Comparison of ENCODE assay signal across 22 cellular contexts in genomic region chr4:26995316-26995715, GRCh38.
"Had no signal": no experiment of that assay in that cellular context is flagged by ENCODE, and none has a peak within 500 bp of the region (broad histone marks: within the 10 kb centered on the region; RNA-seq: fewer than 3 reads in every experiment).

No MANE protein-coding gene starts in this region.

- H3K4me3 Mint-ChIP-seq: activated CD8-positive, alpha-beta memory T cell treated with anti-CD3 and anti-CD28 coated beads, Interleukin-2, amount 10 ng/mL, durations not matched to agents 7 days and 5 days; activated naive CD8-positive, alpha-beta T cell treated with anti-CD3 and anti-CD28 coated beads, Interleukin-2, amount 10 ng/mL, durations not matched to agents 7 days and 5 days; nephron had no signal

- ATAC-seq: activated CD8-positive, alpha-beta memory T cell treated with anti-CD3 and anti-CD28 coated beads, Interleukin-2, amount 10 ng/mL, durations not matched to agents 7 days and 5 days; left cardiac atrium; psoas muscle; stimulated activated naive CD8-positive, alpha-beta T cell treated with anti-CD3 and anti-CD28 coated beads, Interleukin-15, Interleukin-2, amounts not matched to agents 100 U/mL and 50 U/mL, for 24 hours had no signal

- H3K36me3 ChIP-seq: colonic mucosa, esophagus muscularis mucosa, ovary, right atrium auricular region, upper lobe of left lung had no signal

- H3K27ac ChIP-seq: colonic mucosa, neutrophil, psoas muscle, right atrium auricular region, upper lobe of left lung, VCaP had no signal

- H3K27me3 ChIP-seq: colonic mucosa, dorsolateral prefrontal cortex, esophagus muscularis mucosa, neutrophil, ovary, right atrium auricular region, upper lobe of left lung had no signal

- H3K27ac Mint-ChIP-seq: activated CD8-positive, alpha-beta memory T cell treated with anti-CD3 and anti-CD28 coated beads, Interleukin-2, amount 10 ng/mL, durations not matched to agents 7 days and 5 days; activated naive CD8-positive, alpha-beta T cell treated with anti-CD3 and anti-CD28 coated beads, Interleukin-2, amount 10 ng/mL, durations not matched to agents 7 days and 5 days had no signal

- H3K9me3 Mint-ChIP-seq: nephron had no signal

- H3K27me3 Mint-ChIP-seq: activated CD8-positive, alpha-beta memory T cell treated with anti-CD3 and anti-CD28 coated beads, Interleukin-2, amount 10 ng/mL, durations not matched to agents 7 days and 5 days; activated naive CD8-positive, alpha-beta T cell treated with anti-CD3 and anti-CD28 coated beads, Interleukin-2, amount 10 ng/mL, durations not matched to agents 7 days and 5 days had no signal

- H3K4me3 ChIP-seq: colonic mucosa, dorsolateral prefrontal cortex, esophagus muscularis mucosa, ovary, psoas muscle, right atrium auricular region, upper lobe of left lung had no signal

- H3K9me3 ChIP-seq: colonic mucosa, esophagus muscularis mucosa, neutrophil, ovary, right atrium auricular region, upper lobe of left lung had no signal

- DNase-seq: activated CD4-positive, alpha-beta T cell treated with anti-CD3 and anti-CD28 coated beads for 1 hour; activated CD8-positive, alpha-beta memory T cell treated with anti-CD3 and anti-CD28 coated beads, Interleukin-2, amount 10 ng/mL, durations not matched to agents 7 days and 5 days; activated gamma-delta T cell; activated naive CD8-positive, alpha-beta T cell treated with anti-CD3 and anti-CD28 coated beads, Interleukin-2, amount 10 ng/mL, durations not matched to agents 7 days and 5 days; activated T-cell treated with anti-CD3 and anti-CD28 coated beads for 4 hours; amygdala; colonic mucosa; dorsolateral prefrontal cortex; hippocampal formation; islet precursor cell; left cardiac atrium; ovary; psoas muscle; stimulated activated CD4-positive, alpha-beta T cell treated with anti-CD3 and anti-CD28 coated beads, Interleukin-12 subunit alpha, Interleukin-12 subunit beta, amount 100 ng/mL, for 4 hours; stimulated activated CD4-positive, alpha-beta T cell treated with anti-CD3 and anti-CD28 coated beads, Interleukin-4, amount 100 ng/mL, for 4 hours; stimulated activated naive CD8-positive, alpha-beta T cell treated with anti-CD3 and anti-CD28 coated beads, Interleukin-15, Interleukin-2, amounts not matched to agents 100 U/mL and 50 U/mL, for 24 hours; upper lobe of left lung had no signal

- H3K4me1 ChIP-seq: colonic mucosa, psoas muscle had no signal
